ENCODE assay signal across 23 cellular contexts in the genomic region with DNA sequence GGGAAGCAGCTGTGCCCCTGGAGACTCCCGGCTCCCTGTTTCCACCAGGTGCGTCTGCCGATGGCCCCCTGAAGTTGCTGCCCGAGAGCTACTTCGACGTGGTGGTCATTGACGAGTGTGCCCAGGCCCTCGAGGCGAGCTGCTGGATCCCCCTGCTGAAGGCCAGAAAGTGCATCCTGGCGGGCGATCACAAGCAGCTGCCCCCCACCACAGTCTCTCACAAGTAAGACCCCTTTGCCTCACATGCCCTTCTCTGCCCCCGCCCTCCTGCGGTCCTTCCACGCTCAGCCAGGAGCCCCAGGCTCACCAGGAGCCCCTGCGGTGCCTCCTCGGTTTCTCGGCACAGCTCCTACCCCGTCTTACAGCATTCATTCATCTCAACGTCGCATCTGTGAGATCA. TPM values are rescaled to one million over a fixed set of nuclear protein-coding genes. Genes with fewer than 3 reads are reported as not detected.
DNase-seq lines count a peak whose midpoint lies in the region; ATAC-seq and TF ChIP-seq lines count a peak whose summit lies in the region.
"Had no signal": no experiment of that assay in that cellular context is flagged by ENCODE, and none has a peak within 500 bp of the region (broad histone marks: within the 10 kb centered on the region; RNA-seq: fewer than 3 reads in every experiment).

No MANE protein-coding gene starts in this region.

- H3K4me1 ChIP-seq in heart right ventricle (peaks cover 13 to 40% (median 30%) of the 10 kb centered on the region in 9 donors), right atrium auricular region (peaks cover 0 to 20% of the 10 kb centered on the region in 2 donors), esophagus muscularis mucosa (peaks cover 27 to 83% (median 76%) of the 10 kb centered on the region in 4 donors)

- peaks cover 41% of the 10 kb centered on the region for H3K36me3 Mint-ChIP-seq in progenitor cell of endocrine pancreas (ENCODE audit: insufficient read depth)

- no peak overlapping the region for H3K4me3 Mint-ChIP-seq in progenitor cell of endocrine pancreas (ENCODE audit: low read depth)
- H3K4me3 Mint-ChIP-seq: CD8-positive, alpha-beta memory T cell had no signal

- peaks cover 15% of the 10 kb centered on the region for H3K9me3 Mint-ChIP-seq in progenitor cell of endocrine pancreas (ENCODE audit: low read depth)

- TF ChIP-seq CTCF in heart right ventricle (IDR thresholded peaks at IDR 0.05) = no peak
- no peak for TF ChIP-seq CTCF in right atrium auricular region (IDR thresholded peaks at IDR 0.05)
- TF ChIP-seq CTCF in esophagus muscularis mucosa (IDR thresholded peaks at IDR 0.05) = no peak
- no peak for TF ChIP-seq CTCF in progenitor cell of endocrine pancreas (IDR thresholded peaks at IDR 0.05; ENCODE audit: unreplicated experiment)

- no peaks in the 10 kb centered on the region for H3K4me1 Mint-ChIP-seq in progenitor cell of endocrine pancreas (ENCODE audit: low read depth)
- H3K4me1 Mint-ChIP-seq: CD8-positive, alpha-beta memory T cell had no signal

- no peak for TF ChIP-seq EP300 in esophagus muscularis mucosa (IDR thresholded peaks at IDR 0.05)

- H3K4me3 ChIP-seq in heart right ventricle (no peak overlapping the region), right atrium auricular region (no peak overlapping the region), esophagus muscularis mucosa (no peak overlapping the region)

- DNase-seq in heart right ventricle (no peak), right atrium auricular region (ENCODE audit: low spot score) (no peak), esophagus muscularis mucosa (ENCODE audit: extremely low spot score) (no peak), progenitor cell of endocrine pancreas (ENCODE audit: low spot score, unreplicated experiment) (no peak)
- DNase-seq in stimulated activated CD4-positive, alpha-beta T cell treated with anti-CD3 and anti-CD28 coated beads, Interleukin-15, amount 100 ng/mL, for 24 hours = no peak
- no peak for DNase-seq in stimulated activated naive CD4-positive, alpha-beta T cell treated with Interleukin-2 at 50 U/mL for 16 hours (lab: John Stamatoyannopoulos, UW)
- DNase-seq: CD8-positive, alpha-beta memory T cell; GOT3; NCI-H1092 treated with DMSO at 0.1 percent for 48 hours; NCI-H146; NCI-H2029; NCI-H345; NCI-H524; SHP77 had no signal

- WGBS in heart right ventricle, 2 donors = 95 to 96% methylated on average over 20 of the region's 20 CpGs
- WGBS in esophagus muscularis mucosa = 91% methylated on average over 20 of the region's 20 CpGs

- ATAC-seq in heart right ventricle (no peak), HG02870 (IDR thresholded peaks at IDR 0.05; ENCODE audit: unreplicated experiment) (no peak)
- ATAC-seq: HCT116 had no signal

- H3K9me3 ChIP-seq in heart right ventricle = peaks cover 0 to 29% (median 13%) of the 10 kb centered on the region in 11 donors
- H3K9me3 ChIP-seq in right atrium auricular region = peaks cover 7 to 25% of the 10 kb centered on the region in 2 donors
- peaks cover 0 to 20% (median 11%) of the 10 kb centered on the region in 4 donors for H3K9me3 ChIP-seq in esophagus muscularis mucosa

- peak overlapping the region; percentile 10 for H3K27ac Mint-ChIP-seq in progenitor cell of endocrine pancreas
- H3K27ac Mint-ChIP-seq: CD8-positive, alpha-beta memory T cell had no signal

- H3K27me3 ChIP-seq in heart right ventricle (no peaks in the 10 kb centered on the region), right atrium auricular region (no peaks in the 10 kb centered on the region), esophagus muscularis mucosa (no peaks in the 10 kb centered on the region)

- H3K27me3 Mint-ChIP-seq in progenitor cell of endocrine pancreas = no peaks in the 10 kb centered on the region
- H3K27me3 Mint-ChIP-seq: CD8-positive, alpha-beta memory T cell had no signal

- H3K27ac ChIP-seq in heart right ventricle (peak overlapping the region in 9 of 10 donors; percentile 14 to 82 (median 49)), right atrium auricular region (no peak overlapping the region), esophagus muscularis mucosa (replicated peaks in 1 of 4) (peak overlapping the region; percentile 77 to 93 (median 86))
- H3K27ac ChIP-seq: C4-2B, KMS-11 had no signal

- no peak for TF ChIP-seq POLR2A in esophagus muscularis mucosa (IDR thresholded peaks at IDR 0.05; ENCODE audit: low read depth)

- H3K36me3 ChIP-seq in heart right ventricle (peaks cover 0 to 89% (median 52%) of the 10 kb centered on the region in 9 donors), right atrium auricular region (peaks cover 61% of the 10 kb centered on the region), esophagus muscularis mucosa (peaks cover 19 to 74% (median 64%) of the 10 kb centered on the region in 4 donors)

- intact Hi-C loops in heart right ventricle (cut with DNase I) (loop anchor here in 8 of 10 donors (5.0 to 10.0 kb wide), 3 partner anchors 113 to 156 kb away; partner anchors contain the start of gene TPCN2 (in 6 of the 8)), esophagus muscularis mucosa (cut with DNase I) (no loop called here)

RNA-seq across cellular contexts. Expression of gene IGHMBP2, which starts 25.4 kb away (rescaled TPM):
- total RNA-seq in heart right ventricle (10 to 100 TPM in 8 of 10 donors, 1 to 10 TPM in 2; 9.0 to 17.7 (median 12.1) TPM), right atrium auricular region (1 to 10 TPM; 8.5 to 8.8 TPM), esophagus muscularis mucosa (10 to 100 TPM; 11.6 to 30.8 (median 28.0) TPM), progenitor cell of endocrine pancreas (30.6 and 30.8 TPM in 2 replicates)
- polyA plus RNA-seq in heart right ventricle = 10 to 100 TPM in 1 of 2 donors, 1 to 10 TPM in 1; 9.1 to 24.3 TPM

RNA-seq across cellular contexts. Expression of gene MRPL21, which starts 25.5 kb away (rescaled TPM):
- total RNA-seq in heart right ventricle = 100 to 1,000 TPM in 4 of 10 donors, 10 to 100 TPM in 6; 63.2 to 138 (median 96.7) TPM
- 100 to 1,000 TPM; 139 to 186 TPM for polyA plus RNA-seq in heart right ventricle
- 10 to 100 TPM; 63.2 to 87.3 TPM for total RNA-seq in right atrium auricular region
- total RNA-seq in esophagus muscularis mucosa = 10 to 100 TPM; 47.2 to 66.2 (median 51.2) TPM
- total RNA-seq in progenitor cell of endocrine pancreas = 51.4 and 54.0 TPM in 2 replicates

RNA-seq across cellular contexts. Expression of gene MRGPRD, which starts 51.7 kb away (rescaled TPM):
- total RNA-seq in heart right ventricle (not detected), right atrium auricular region (not detected), esophagus muscularis mucosa (1 to 10 TPM in 1 of 4 donors, under 1 TPM in 2, not detected in 1; 0.32 to 2.5 (median 0.66) TPM), progenitor cell of endocrine pancreas (not detected in 2 replicates)
- polyA plus RNA-seq in heart right ventricle = not detected
- total RNA-seq: A172; CD8-positive, alpha-beta memory T cell; Daoy; HT1080; OCI-LY7 had no signal
- polyA plus RNA-seq: AG04450; CD8-positive, alpha-beta memory T cell had no signal

Comparison
In these comparisons a context has a peak if more than half of its experiments do, and no peak if none do; other contexts are left out.
1. H3K27ac ChIP-seq: peak in heart right ventricle (9 of 10) and esophagus muscularis mucosa (4 of 4); none in right atrium auricular region (0 of 2).